8 cellular contexts compared by ENCODE assay signal in the genomic region with DNA sequence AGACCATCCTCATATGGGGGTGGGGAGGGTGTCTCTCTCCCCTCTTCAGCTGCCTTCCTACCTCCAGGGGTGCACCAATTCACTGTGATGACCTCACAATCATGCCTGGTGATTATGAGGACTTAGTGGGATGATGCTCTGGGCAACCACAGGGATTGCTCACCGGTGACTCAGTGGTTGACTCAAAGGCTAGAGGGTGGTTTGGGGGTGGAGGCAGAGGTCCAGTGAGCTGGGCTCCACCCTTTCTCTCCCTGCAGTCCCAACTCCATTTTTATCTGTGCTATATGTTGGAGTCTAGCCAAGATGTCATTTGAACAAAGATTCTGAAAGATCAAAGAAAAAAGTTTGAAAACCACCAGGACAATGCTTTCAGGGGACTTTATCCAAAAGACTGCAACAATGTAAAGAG.
A peak's percentile ranks its signal among the peaks of the same experiment; 100 is the strongest.
DNase-seq lines count a peak whose midpoint lies in the region; ATAC-seq and TF ChIP-seq lines count a peak whose summit lies in the region.

No MANE protein-coding gene starts in this region.

- DNase-seq in AG09319 (ENCODE audit: extremely low read depth, low read depth) (peak; percentile 92), HPDE6-E6E7 (ENCODE audit: extremely low spot score) (peak; percentile 99), astrocyte of the spinal cord (ENCODE audit: low read depth, low spot score) (peak; percentile 99), mucosa of descending colon (peak in 1 of 3 donors; percentile 51), NCI-H446 treated with DMSO at 0.1 percent for 48 hours (lab: John Stamatoyannopoulos, UW) (no peak), NCI-H1694 treated with DMSO at 0.1 percent for 48 hours (lab: John Stamatoyannopoulos, UW) (no peak), thyroid gland (no peak)

- H3K27me3 ChIP-seq in thyroid gland, result no peaks in the 10 kb centered on the region

- TF ChIP-seq POLR2A in thyroid gland (IDR thresholded peaks at IDR 0.05), result no peak

- ATAC-seq in mucosa of descending colon (peak; percentile 82), HG02884 (IDR thresholded peaks at IDR 0.05; ENCODE audit: unreplicated experiment) (no peak)

- TF ChIP-seq CTCF in AG09319 (IDR thresholded peaks at IDR 0.05; ENCODE audit: low read depth, low read length), result peak; percentile 14
- peak; percentile 21 for TF ChIP-seq CTCF in astrocyte of the spinal cord (IDR thresholded peaks at IDR 0.05; ENCODE audit: low read depth, low read length)
- TF ChIP-seq CTCF in mucosa of descending colon (IDR thresholded peaks at IDR 0.05), result no peak
- TF ChIP-seq CTCF in thyroid gland (IDR thresholded peaks at IDR 0.05), result no peak

- H3K4me3 ChIP-seq in astrocyte of the spinal cord (ENCODE audit: low read depth, low read length), result no peak overlapping the region
- no peak overlapping the region for H3K4me3 ChIP-seq in mucosa of descending colon
- no peak overlapping the region for H3K4me3 ChIP-seq in thyroid gland (replicated peaks in 1 of 3)

- H3K36me3 ChIP-seq in mucosa of descending colon (ENCODE audit: low read depth) (no peaks in the 10 kb centered on the region), thyroid gland (no peaks in the 10 kb centered on the region)

- no peaks in the 10 kb centered on the region for H3K4me1 ChIP-seq in mucosa of descending colon (ENCODE audit: low read depth)
- H3K4me1 ChIP-seq in thyroid gland, result peaks cover 7 to 9% of the 10 kb centered on the region in 2 donors

- H3K27ac ChIP-seq in thyroid gland, result no peak overlapping the region

- intact Hi-C loops in mucosa of descending colon (cut with DNase I, micrococcal nuclease), result no loop called here
- intact Hi-C loops in thyroid gland (cut with DNase I), result no loop called here

- H3K9me3 ChIP-seq in mucosa of descending colon (no peaks in the 10 kb centered on the region), thyroid gland (no peaks in the 10 kb centered on the region)

- in situ Hi-C loops in astrocyte of the spinal cord (cut with HindIII; ENCODE audit: low sequenced_read_pairs), result no loop called here

- 73 to 91% methylated on average over 1 of the region's 1 CpG for WGBS in thyroid gland, 2 donors

Comparison
In these comparisons a context has a peak if more than half of its experiments do, and no peak if none do; other contexts are left out.
1. DNase-seq: peak in AG09319 (single experiment), HPDE6-E6E7 (single experiment) and astrocyte of the spinal cord (single experiment); none in NCI-H446 treated with DMSO at 0.1 percent for 48 hours (single experiment), NCI-H1694 treated with DMSO at 0.1 percent for 48 hours (single experiment) and thyroid gland (0 of 2).
2. CTCF ChIP-seq: peak in AG09319 (single experiment) and astrocyte of the spinal cord (single experiment); none in mucosa of descending colon (single experiment) and thyroid gland (0 of 6).